ENCODE assay signal across 23 cellular contexts in the genomic region with DNA sequence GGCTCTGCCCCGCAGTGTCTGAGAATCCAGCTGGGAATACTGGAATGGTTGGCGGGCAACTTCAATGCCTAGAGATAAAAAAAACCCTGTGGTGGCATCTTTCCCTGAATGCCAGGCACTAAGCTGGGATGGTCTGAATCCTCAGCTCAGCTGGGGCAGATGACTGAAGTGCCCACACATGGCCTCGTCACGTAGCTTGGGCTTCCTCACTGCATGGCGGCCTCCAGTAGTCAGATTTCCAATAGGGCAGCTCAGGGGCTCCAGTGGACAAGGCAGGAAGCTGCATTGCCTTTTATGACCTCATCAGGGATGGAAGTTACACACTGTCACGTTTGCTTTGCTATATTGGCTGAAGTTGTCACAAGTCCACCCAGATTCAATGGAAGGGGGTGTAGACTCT. TPM values are rescaled to one million over a fixed set of nuclear protein-coding genes. Genes with fewer than 3 reads are reported as not detected.
A peak's percentile ranks its signal among the peaks of the same experiment; 100 is the strongest.
DNase-seq lines count a peak whose midpoint lies in the region; ATAC-seq, FAIRE-seq and TF ChIP-seq lines count a peak whose summit lies in the region.
"Had no signal": no experiment of that assay in that cellular context is flagged by ENCODE, and none has a peak within 500 bp of the region (broad histone marks: within the 10 kb centered on the region; RNA-seq: fewer than 3 reads in every experiment).

No MANE protein-coding gene starts in this region.

- no peak for ATAC-seq in HepG2
- ATAC-seq in right lobe of liver, result no peak
- no peak; the same call in 2 of the 3 replicates for ATAC-seq in K562
- no peak for ATAC-seq in GM19452 (IDR thresholded peaks at IDR 0.05; ENCODE audit: unreplicated experiment)
- ATAC-seq: A549; CD8-positive, alpha-beta T cell; GM12878 had no signal

- no peaks in the 10 kb centered on the region for H3K36me3 ChIP-seq in HepG2 (replicated peaks in 1 of 2; ENCODE audit: control insufficient read depth in 1 of 2, insufficient read depth in 2 of 2, low read length in 2 of 2)
- H3K36me3 ChIP-seq in right lobe of liver, result no peaks in the 10 kb centered on the region
- no peaks in the 10 kb centered on the region for H3K36me3 ChIP-seq in K562 (ENCODE audit: control insufficient read depth, insufficient read depth, low read length)
- H3K36me3 ChIP-seq: BLaER1 treated with 17β-estradiol and CSF1 and Interleukin-3, amounts not matched to agents 10 nM and 100 nM had no signal

- peak; percentile 27 for DNase-seq in DMS53 (lab: John Stamatoyannopoulos, UW)
- DNase-seq in DMS53 treated with DMSO at 0.1 percent for 48 hours (lab: John Stamatoyannopoulos, UW; ENCODE audit: unreplicated experiment), result no peak
- no peak for DNase-seq in HepG2 (ENCODE audit: low spot score)
- no peak for DNase-seq in right lobe of liver
- no peak for DNase-seq in K562 (ENCODE audit: extremely low read depth in 1 of 4, low spot score in 3 of 4)
- DNase-seq in COR-L47 (lab: John Stamatoyannopoulos, UW), result no peak
- DNase-seq: AML-193; CD4-positive, alpha-beta T cell; CD8-positive, alpha-beta T cell; DMS 273 treated with DMSO at 0.1 percent for 48 hours; DMS153; DMS79; DND-41; EL; GDM1 had no signal

- POLR2A ChIA-PET in HepG2 (lab: Yijun Ruan, JAX), result no interaction called here
- POLR2A ChIA-PET in K562 (lab: Yijun Ruan, JAX), result interaction anchor here (0.5 to 1.0 kb wide), 4 partner anchors 13 to 1853 kb away, joined by 3 to 4 read pairs (median 3); partner anchors contain the start of gene PKN3

- H4K20me1 ChIP-seq in HepG2 (ENCODE audit: insufficient read depth, low read length) (no peaks in the 10 kb centered on the region), K562 (replicated peaks; ENCODE audit: control insufficient read depth, insufficient read depth, low read length) (no peaks in the 10 kb centered on the region)
- H4K20me1 ChIP-seq: BLaER1 treated with 17β-estradiol and CSF1 and Interleukin-3, amounts not matched to agents 10 nM and 100 nM had no signal

- BruUV-seq in HepG2 (replicated peaks; lab: Mats Ljungman, UMichigan) (no TSS peak), K562 (replicated peaks; lab: Mats Ljungman, UMichigan) (no TSS peak)

- FAIRE-seq in HepG2 (lab: Jason Lieb, UNC) (no peak), K562 (lab: Jason Lieb, UNC) (no peak)
- FAIRE-seq: A549, GM12878, GM12892, GM18507 had no signal

- H3K79me2 ChIP-seq in HepG2 (ENCODE audit: insufficient read depth, low read length), result no peaks in the 10 kb centered on the region
- no peaks in the 10 kb centered on the region for H3K79me2 ChIP-seq in K562 (ENCODE audit: control insufficient read depth, insufficient read depth, low read length)

- H3K9ac ChIP-seq in HepG2 (ENCODE audit: insufficient read depth, low read depth, low read length), result no peak overlapping the region
- H3K9ac ChIP-seq in K562 (ENCODE audit: insufficient read depth in 1 of 2, low read depth in 2 of 2, low read length in 2 of 2), result no peak overlapping the region
- H3K9ac ChIP-seq: BLaER1 treated with 17β-estradiol and CSF1 and Interleukin-3, amounts not matched to agents 10 nM and 100 nM had no signal

- TF ChIP-seq CTCF in HepG2 (CRISPR knock-in tag; IDR thresholded peaks at IDR 0.05) (no peak), right lobe of liver (IDR thresholded peaks at IDR 0.05) (no peak), K562 (IDR thresholded peaks at IDR 0.05 in 2 of 3, conservative IDR thresholded peaks at IDR 0.05 in 1 of 3; ENCODE audit: insufficient read depth in 2 of 3, low read depth in 1 of 3, low read length in 3 of 3) (no peak)

- H3K9me3 ChIP-seq in HepG2 (ENCODE audit: low read length), result no peaks in the 10 kb centered on the region
- no peaks in the 10 kb centered on the region for H3K9me3 ChIP-seq in right lobe of liver
- H3K9me3 ChIP-seq in K562 (replicated peaks; ENCODE audit: control insufficient read depth, insufficient read depth, low read depth, low read length), result 0 out of 2 replicates have a peak, but pooled peaks cover 4% of the 10 kb centered on the region
- H3K9me3 ChIP-seq: BLaER1 treated with 17β-estradiol and CSF1 and Interleukin-3, amounts not matched to agents 10 nM and 100 nM had no signal

- TF ChIP-seq RAD21 in HepG2 (CRISPR knock-in tag; IDR thresholded peaks at IDR 0.05), result no peak
- no peak for TF ChIP-seq RAD21 in K562 (CRISPR knock-in tag; conservative IDR thresholded peaks at IDR 0.05 in 1 of 2, IDR thresholded peaks at IDR 0.05 in 1 of 2)

- H3K4me3 ChIP-seq in HepG2 (replicated peaks in 1 of 3; ENCODE audit: insufficient read depth in 1 of 3, low read depth in 2 of 3, low read length in 3 of 3) (no peak overlapping the region), right lobe of liver (no peak overlapping the region), K562 (no peak overlapping the region)
- H3K4me3 ChIP-seq: A549; BLaER1 treated with 17β-estradiol and CSF1 and Interleukin-3, amounts not matched to agents 10 nM and 100 nM; GM12878 had no signal

- in situ Hi-C loops in HepG2 (cut with HindIII; ENCODE audit: extremely low pct_ligation_motif_present, low pct_unique_long_range_greater_than_20kb) (no loop called here), K562 (cut with MboI) (no loop called here)

- peaks cover 0 to 11% of the 10 kb centered on the region in 2 experiments; a peak in 3 of 5 replicates for H3K27me3 ChIP-seq in HepG2 (ENCODE audit: control insufficient read depth in 1 of 2, insufficient read depth in 2 of 2, low read length in 2 of 2)
- H3K27me3 ChIP-seq in right lobe of liver, result no peaks in the 10 kb centered on the region
- H3K27me3 ChIP-seq in K562 (ENCODE audit: control insufficient read depth in 2 of 2, insufficient read depth in 2 of 2, low read length in 2 of 2), result peaks cover 0 to 22% of the 10 kb centered on the region in 2 experiments; a peak in 2 of 5 replicates
- H3K27me3 ChIP-seq: BLaER1 treated with 17β-estradiol and CSF1 and Interleukin-3, amounts not matched to agents 10 nM and 100 nM had no signal

- intact Hi-C loops in HepG2 (cut with micrococcal nuclease; ENCODE audit: unreplicated experiment) (no loop called here), right lobe of liver (cut with DNase I) (no loop called here), K562 (cut with micrococcal nuclease) (no loop called here)

- H3K9me1 ChIP-seq in K562 (ENCODE audit: control insufficient read depth, insufficient read depth, low read length), result no peaks in the 10 kb centered on the region

- no peak for TF ChIP-seq POLR2A in HepG2 (IDR thresholded peaks at IDR 0.05; ENCODE audit: insufficient read depth in 1 of 2, low read depth in 2 of 2, low read length in 2 of 2)
- TF ChIP-seq POLR2A in right lobe of liver (IDR thresholded peaks at IDR 0.05), result no peak
- TF ChIP-seq POLR2A in K562 (conservative IDR thresholded peaks at IDR 0.05), result no peak

- no peak overlapping the region for H3K27ac ChIP-seq in HepG2 (ENCODE audit: extremely low read length, insufficient read depth, low read length)
- H3K27ac ChIP-seq in right lobe of liver, result no peak overlapping the region
- H3K27ac ChIP-seq in K562 (ENCODE audit: extremely low read depth, low read depth, low read length), result no peak overlapping the region
- H3K27ac ChIP-seq: 22Rv1; A549; BLaER1 treated with 17β-estradiol and CSF1 and Interleukin-3, amounts not matched to agents 10 nM and 100 nM; C4-2B had no signal

- peaks cover 14% of the 10 kb centered on the region for H3K4me1 ChIP-seq in HepG2 (ENCODE audit: insufficient read depth, low read length)
- H3K4me1 ChIP-seq in right lobe of liver, result no peaks in the 10 kb centered on the region
- H3K4me1 ChIP-seq in K562 (replicated peaks in 1 of 2; ENCODE audit: control insufficient read depth in 2 of 2, insufficient read depth in 2 of 2, low read length in 2 of 2), result peaks cover 0 to 10% of the 10 kb centered on the region in 2 experiments; a peak in 2 of 5 replicates

- no peak overlapping the region for H2AFZ ChIP-seq in HepG2 (ENCODE audit: low read length)
- H2AFZ ChIP-seq in K562 (ENCODE audit: low read depth, low read length), result no peak overlapping the region

- WGBS in HepG2 (ENCODE audit: low lambda C conversion rate), result 50% methylated on average over 2 of the region's 6 CpGs
- WGBS in right lobe of liver (ENCODE audit: insufficient coverage, low coverage, low lambda C conversion rate, missing lambda C conversion rate), result 82% methylated on average over 3 of the region's 6 CpGs
- 35% methylated on average over 6 of the region's 6 CpGs for WGBS in K562 (ENCODE audit: insufficient coverage, low coverage, missing lambda C conversion rate)

- TF ChIP-seq EP300 in HepG2 (IDR thresholded peaks at IDR 0.05; ENCODE audit: low read depth in 2 of 2, low read length in 2 of 2) (no peak), HepG2 (CRISPR knock-in tag; IDR thresholded peaks at IDR 0.05; ENCODE audit: borderline replicate concordance) (no peak), K562 (IDR thresholded peaks at IDR 0.05; ENCODE audit: low read length) (no peak)

- CTCF ChIA-PET in HepG2 (lab: Yijun Ruan, JAX; ENCODE audit: low intra/inter-chr PET ratio, low total read pairs) (no interaction called here), K562 (lab: Yijun Ruan, JAX; ENCODE audit: low intra/inter-chr PET ratio) (no interaction called here)

- H3K4me2 ChIP-seq in HepG2 (ENCODE audit: low read depth, low read length) (no peak overlapping the region), K562 (ENCODE audit: insufficient read depth, low read length) (no peak overlapping the region)
- H3K4me2 ChIP-seq: A549; BLaER1 treated with 17β-estradiol and CSF1 and Interleukin-3, amounts not matched to agents 10 nM and 100 nM had no signal

RNA-seq across cellular contexts. Expression of gene FUBP3, which starts 24.3 kb away (rescaled TPM):
- 40.0 and 42.7 TPM in 2 replicates for total RNA-seq in HepG2 (2016; rRNA removed; fragmentation: Illumina TruSeq; extraction: Trizol)
- total RNA-seq in HepG2 (2016; cell fraction: cytosol; rRNA removed; fragmentation: Illumina TruSeq; extraction: Trizol; ENCODE audit: low read depth), result 6.3 and 7.8 TPM in 2 replicates
- 36.9 and 42.9 TPM in 2 replicates for total RNA-seq in HepG2 (2016; cell fraction: insoluble cytoplasmic fraction; rRNA removed; fragmentation: Illumina TruSeq; extraction: Trizol)
- total RNA-seq in HepG2 (2016; cell fraction: membrane; rRNA removed; fragmentation: Illumina TruSeq; extraction: Trizol), result 18.7 and 20.2 TPM in 2 replicates
- 29.1 and 31.8 TPM in 2 replicates for total RNA-seq in HepG2 (2016; cell fraction: nucleus; rRNA removed; fragmentation: Illumina TruSeq; extraction: Trizol)
- 28.7 and 45.9 TPM in 2 replicates for polyA plus RNA-seq in HepG2 (2011; rRNA removed)
- polyA plus RNA-seq in HepG2 (2011; cell fraction: cytosol; rRNA removed), result 19.2 and 22.5 TPM in 2 replicates
- 87.0 and 120 TPM in 2 replicates for polyA plus RNA-seq in HepG2 (2011; cell fraction: nucleus; rRNA removed)
- 32.5 and 37.6 TPM in 2 replicates for polyA plus RNA-seq in HepG2 (2012)
- 4.9 and 5.9 TPM in 2 replicates for polyA plus RNA-seq in HepG2 (2016; cell fraction: cytosol; fragmentation: Illumina TruSeq; extraction: Trizol; ENCODE audit: low read depth)
- polyA plus RNA-seq in HepG2 (2016; cell fraction: insoluble cytoplasmic fraction; fragmentation: Illumina TruSeq; extraction: Trizol; ENCODE audit: low read depth), result 52.7 and 56.2 TPM in 2 replicates
- polyA plus RNA-seq in HepG2 (2016; cell fraction: membrane; fragmentation: Illumina TruSeq; extraction: Trizol; ENCODE audit: low read depth), result 13.3 and 13.7 TPM in 2 replicates
- 67.5 and 77.3 TPM in 2 replicates for polyA plus RNA-seq in HepG2 (2016; cell fraction: nucleus; fragmentation: Illumina TruSeq; extraction: Trizol; ENCODE audit: insufficient read depth, low read depth)
- polyA minus RNA-seq in HepG2 (2011; rRNA and poly(A)+ RNA removed; ENCODE audit: low replicate concordance), result 35.2 and 98.1 TPM in 2 replicates
- polyA minus RNA-seq in HepG2 (2011; cell fraction: cytosol; rRNA and poly(A)+ RNA removed), result 16.8 and 22.0 TPM in 2 replicates
- polyA minus RNA-seq in HepG2 (2011; cell fraction: nucleus; rRNA and poly(A)+ RNA removed), result 26.3 and 38.8 TPM in 2 replicates
- 10 to 100 TPM; 21.3 to 35.7 (median 25.2) TPM for total RNA-seq in right lobe of liver
- 99.7 and 118 TPM in 2 replicates for total RNA-seq in K562 (2011; cell fraction: chromatin; rRNA removed; ENCODE audit: low replicate concordance)
- 54.1 and 60.0 TPM in 2 replicates for total RNA-seq in K562 (2011; cell fraction: nucleolus; rRNA removed)
- total RNA-seq in K562 (2011; cell fraction: nucleoplasm; rRNA removed), result 85.2 and 92.0 TPM in 2 replicates
- total RNA-seq in K562 (2014; rRNA removed), result 64.0 and 82.7 TPM in 2 replicates
- total RNA-seq in K562 (2014; rRNA removed; fragmentation: Illumina TruSeq; extraction: Trizol), result 41.0 and 43.2 TPM in 2 replicates
- 45.0 and 48.1 TPM in 2 replicates for total RNA-seq in K562 (2015; rRNA removed; fragmentation: Illumina TruSeq; extraction: Trizol)
- 51.7 and 54.0 TPM in 2 replicates for total RNA-seq in K562 (2021)
- polyA plus RNA-seq in K562 (2011; rRNA removed), result 35.3 and 40.1 TPM in 2 replicates
- polyA plus RNA-seq in K562 (2011; cell fraction: cytosol; rRNA removed), result 18.3 and 22.3 TPM in 2 replicates
- polyA plus RNA-seq in K562 (2011; cell fraction: nucleus; rRNA removed), result 86.0 and 122 TPM in 2 replicates
- 45.9 and 47.7 TPM in 2 replicates for polyA plus RNA-seq in K562 (2012)
- polyA plus RNA-seq in K562 (2014; fragmentation: Illumina TruSeq; extraction: Trizol), result 57.0 and 70.8 TPM in 2 replicates
- 1 to 10 TPM; 3.0 to 7.1 TPM for polyA plus RNA-seq in K562 (2014; fragmentation: Nextera tagmentation; extraction: Ambion mirVana)
- 56.8 and 68.9 TPM in 2 replicates for polyA plus RNA-seq in K562 (2014; rRNA removed)
- 36.6 and 40.7 TPM in 2 replicates for polyA minus RNA-seq in K562 (2011; rRNA and poly(A)+ RNA removed)
- polyA minus RNA-seq in K562 (2011; cell fraction: cytosol; rRNA and poly(A)+ RNA removed), result 19.4 and 26.0 TPM in 2 replicates
- 28.1 and 35.4 TPM in 2 replicates for polyA minus RNA-seq in K562 (2011; cell fraction: nucleus; rRNA and poly(A)+ RNA removed)
